8 cellular contexts compared by ENCODE assay signal in genomic region chr6:21348462-21349195, GRCh38.
A peak's percentile ranks its signal among the peaks of the same experiment; 100 is the strongest.
DNase-seq lines count a peak whose midpoint lies in the region; ATAC-seq, FAIRE-seq and TF ChIP-seq lines count a peak whose summit lies in the region.

No MANE protein-coding gene starts in this region.

- no peak for TF ChIP-seq CTCF in upper lobe of right lung (IDR thresholded peaks at IDR 0.05)
- no peak for TF ChIP-seq CTCF in BE2C (IDR thresholded peaks at IDR 0.05; ENCODE audit: low read depth, low read length)

- FAIRE-seq in GM19239 (lab: Jason Lieb, UNC): no peak

- H3K36me3 ChIP-seq in upper lobe of right lung (no peaks in the 10 kb centered on the region), BE2C (no peaks in the 10 kb centered on the region)

- peaks cover 7% of the 10 kb centered on the region for H3K4me1 ChIP-seq in upper lobe of right lung
- no peaks in the 10 kb centered on the region for H3K4me1 ChIP-seq in BE2C

- no peak overlapping the region for H3K4me3 ChIP-seq in upper lobe of right lung
- no peak overlapping the region for H3K4me3 ChIP-seq in BE2C (ENCODE audit: low read depth, low read length)

- ATAC-seq in upper lobe of right lung: peak; percentile 93
- no peak for ATAC-seq in GM19351 (IDR thresholded peaks at IDR 0.05; ENCODE audit: unreplicated experiment)

- intact Hi-C loops in upper lobe of right lung (cut with DNase I): no loop called here

- H3K9me3 ChIP-seq in upper lobe of right lung: no peaks in the 10 kb centered on the region
- no peaks in the 10 kb centered on the region; the same call in 1 of the 2 replicates for H3K9me3 ChIP-seq in BE2C

- H3K27ac ChIP-seq in upper lobe of right lung: no peak overlapping the region

- H3K27me3 ChIP-seq in upper lobe of right lung: no peaks in the 10 kb centered on the region
- H3K27me3 ChIP-seq in BE2C: no peaks in the 10 kb centered on the region

- DNase-seq in NCI-H2171 treated with DMSO at 0.1 percent for 48 hours (lab: John Stamatoyannopoulos, UW): peak; percentile 41
- no peak for DNase-seq in NCI-H2171 (lab: John Stamatoyannopoulos, UW)
- DNase-seq in amniotic epithelial cell (ENCODE audit: low read depth): peak; percentile 60
- DNase-seq in iris pigment epithelial cell (ENCODE audit: low read depth): peak; percentile 85
- peak; percentile 70 for DNase-seq in upper lobe of right lung
- no peak for DNase-seq in GM19239 (ENCODE audit: insufficient read length, low spot score)
- DNase-seq in BE2C: no peak

Comparison
In these comparisons a context has a peak if more than half of its experiments do, and no peak if none do; other contexts are left out.
1. DNase-seq: peak in NCI-H2171 treated with DMSO at 0.1 percent for 48 hours (single experiment), amniotic epithelial cell (single experiment), iris pigment epithelial cell (single experiment) and upper lobe of right lung (single experiment); none in NCI-H2171 (single experiment), GM19239 (single experiment) and BE2C (single experiment).